Comparison of ENCODE assay signal across 30 cellular contexts in the genomic region with DNA sequence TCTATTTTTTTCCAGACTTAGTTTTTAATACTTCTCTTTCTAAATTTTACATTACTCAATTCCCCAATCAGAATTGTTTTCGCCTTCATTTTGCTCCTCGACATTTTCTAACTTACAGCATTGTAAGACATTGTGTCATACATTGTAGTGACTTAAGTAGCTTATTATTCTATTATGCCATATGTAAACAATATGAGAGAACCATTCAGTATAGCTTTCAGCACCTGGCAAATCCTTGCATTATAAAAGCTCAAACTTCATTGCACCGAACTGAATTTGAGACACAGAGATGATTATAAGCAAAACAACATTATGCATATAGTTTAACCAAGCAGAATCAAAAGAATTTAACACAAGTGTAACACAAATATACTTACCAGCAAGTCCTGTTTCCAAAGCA.
"Had no signal": no experiment of that assay in that cellular context is flagged by ENCODE, and none has a peak within 500 bp of the region (broad histone marks: within the 10 kb centered on the region; RNA-seq: fewer than 3 reads in every experiment).

No MANE protein-coding gene starts in this region.

- H3K9ac ChIP-seq: parathyroid adenoma had no signal

- H2AFZ ChIP-seq: parathyroid adenoma had no signal

- H3K36me3 ChIP-seq: ovary, uterus had no signal

- H3K9me3 Mint-ChIP-seq: naive B cell; naive thymus-derived CD8-positive, alpha-beta T cell; nephron; stimulated activated effector memory CD8-positive, alpha-beta T cell treated with anti-CD3 and anti-CD28 coated beads, Interleukin-12 subunit alpha, Interleukin-12 subunit beta, amount 100 ng/mL, for 72 hours; stimulated activated naive B cell treated with anti-CD40 and anti-IgM and Interleukin-4, amounts not matched to agents 10 μg/mL and 1 μg/mL and 100 μg/mL, for 72 hours; stimulated activated naive CD8-positive, alpha-beta T cell treated with anti-CD3 and anti-CD28 coated beads, Interleukin-15, Interleukin-2, amounts not matched to agents 100 ng/mL and 50 ng/mL, for 24 hours; type B pancreatic cell had no signal

- H3K27ac Mint-ChIP-seq: nephron; stimulated activated effector memory CD8-positive, alpha-beta T cell treated with anti-CD3 and anti-CD28 coated beads, Interleukin-12 subunit alpha, Interleukin-12 subunit beta, amount 100 ng/mL, for 72 hours; stimulated activated naive B cell treated with anti-CD40 and anti-IgM and Interleukin-4, amounts not matched to agents 10 μg/mL and 1 μg/mL and 100 μg/mL, for 72 hours; stimulated activated naive CD8-positive, alpha-beta T cell treated with anti-CD3 and anti-CD28 coated beads, Interleukin-15, Interleukin-2, amounts not matched to agents 100 ng/mL and 50 ng/mL, for 24 hours; type B pancreatic cell had no signal

- H3K4me1 Mint-ChIP-seq: naive B cell; nephron; stimulated activated naive B cell treated with anti-CD40 and anti-IgM and Interleukin-4, amounts not matched to agents 10 μg/mL and 1 μg/mL and 100 μg/mL, for 72 hours had no signal

- DNase-seq: naive B cell; naive thymus-derived CD8-positive, alpha-beta T cell; nucleus accumbens; ovary; posterior cingulate gyrus; psoas muscle; right cardiac atrium; right lobe of liver; sigmoid colon; small intestine; stimulated activated CD4-positive, alpha-beta T cell treated with anti-CD3 and anti-CD28 coated beads, Interleukin-15, amount 100 ng/mL, for 24 hours; stimulated activated CD4-positive, alpha-beta T cell treated with anti-CD3 and anti-CD28 coated beads, Interleukin-2, amount 100 ng/mL, for 24 hours; stimulated activated CD4-positive, alpha-beta T cell treated with anti-CD3 and anti-CD28 coated beads, Interleukin-2, amount 100 ng/mL, for 48 hours; stimulated activated CD4-positive, alpha-beta T cell treated with anti-CD3 and anti-CD28 coated beads, Interleukin-4, amount 100 ng/mL, for 24 hours; stimulated activated naive B cell treated with anti-CD40 and anti-IgM and Interleukin-4, amounts not matched to agents 10 μg/mL and 1 μg/mL and 100 μg/mL, for 72 hours; stimulated activated naive CD4-positive, alpha-beta T cell treated with Interleukin-2 at 50 U/mL for 16 hours; substantia nigra; testis; tibial artery; transverse colon; upper lobe of right lung; uterus had no signal

- H3K79me2 ChIP-seq: parathyroid adenoma had no signal

- H3K4me3 Mint-ChIP-seq: naive B cell; naive thymus-derived CD8-positive, alpha-beta T cell; nephron; stimulated activated effector memory CD8-positive, alpha-beta T cell treated with anti-CD3 and anti-CD28 coated beads, Interleukin-12 subunit alpha, Interleukin-12 subunit beta, amount 100 ng/mL, for 72 hours; stimulated activated naive B cell treated with anti-CD40 and anti-IgM and Interleukin-4, amounts not matched to agents 10 μg/mL and 1 μg/mL and 100 μg/mL, for 72 hours; stimulated activated naive CD8-positive, alpha-beta T cell treated with anti-CD3 and anti-CD28 coated beads, Interleukin-15, Interleukin-2, amounts not matched to agents 100 ng/mL and 50 ng/mL, for 24 hours; type B pancreatic cell had no signal

- H3K27ac ChIP-seq: neutrophil, ovary, parathyroid adenoma, psoas muscle, right lobe of liver, sigmoid colon, suprapubic skin, testis, tibial artery, transverse colon, upper lobe of right lung, uterus had no signal

- H3K27me3 Mint-ChIP-seq: naive B cell; naive thymus-derived CD8-positive, alpha-beta T cell; progenitor cell of endocrine pancreas; stimulated activated naive B cell treated with anti-CD40 and anti-IgM and Interleukin-4, amounts not matched to agents 10 μg/mL and 1 μg/mL and 100 μg/mL, for 72 hours; stimulated activated naive CD8-positive, alpha-beta T cell treated with anti-CD3 and anti-CD28 coated beads, Interleukin-15, Interleukin-2, amounts not matched to agents 100 ng/mL and 50 ng/mL, for 24 hours; type B pancreatic cell had no signal

- H3K9me3 ChIP-seq: neutrophil, ovary, psoas muscle, right lobe of liver, sigmoid colon, suprapubic skin, testis, tibial artery, transverse colon, upper lobe of right lung, uterus had no signal

- H3K27me3 ChIP-seq: neutrophil, ovary, right lobe of liver, sigmoid colon, suprapubic skin, testis, tibial artery, transverse colon, upper lobe of right lung, uterus had no signal

- H3K4me1 ChIP-seq: psoas muscle, right lobe of liver, sigmoid colon, suprapubic skin, testis, tibial artery, transverse colon, upper lobe of right lung, uterus had no signal

- FAIRE-seq: small intestine had no signal

- H3K4me3 ChIP-seq: ovary, psoas muscle, right lobe of liver, sigmoid colon, suprapubic skin, testis, tibial artery, transverse colon, upper lobe of right lung, uterus had no signal

- ATAC-seq: naive thymus-derived CD8-positive, alpha-beta T cell; psoas muscle; right cardiac atrium; right lobe of liver; stimulated activated effector memory CD8-positive, alpha-beta T cell treated with anti-CD3 and anti-CD28 coated beads, Interleukin-12 subunit alpha, Interleukin-12 subunit beta, amount 100 ng/mL, for 72 hours; stimulated activated naive B cell treated with anti-CD40 and anti-IgM and Interleukin-4, amounts not matched to agents 10 μg/mL and 1 μg/mL and 100 μg/mL, for 72 hours; upper lobe of right lung had no signal
